ENCODE assay signal across 8 cellular contexts in genomic region chr17:82273327-82274133, GRCh38. TPM values are rescaled to one million over a fixed set of nuclear protein-coding genes. Genes with fewer than 3 reads are reported as not detected.
DNase-seq lines count a peak whose midpoint lies in the region; ATAC-seq, FAIRE-seq and TF ChIP-seq lines count a peak whose summit lies in the region.

CSNK1D (minus strand) TSS chr17:82273700; CDS start chr17:82273381, 319 bp downstream.

- H3K36me3 ChIP-seq in bronchial epithelial cell (ENCODE audit: control insufficient read depth, insufficient read depth, low read length): peaks cover 9% of the 10 kb centered on the region
- no peaks in the 10 kb centered on the region for H3K36me3 ChIP-seq in smooth muscle cell (ENCODE audit: low read depth)

- H2AFZ ChIP-seq in smooth muscle cell (ENCODE audit: low read depth): peak within 1 kb of the TSS; percentile 94

- no peak for TF ChIP-seq RAD21 in A549 (conservative IDR thresholded peaks at IDR 0.05 in 1 of 2, IDR thresholded peaks at IDR 0.05 in 1 of 2)

- H3K36me3 Mint-ChIP-seq in activated B cell treated with CpG ODN at 0.5 μM for 24 hours (ENCODE audit: low read depth): peaks cover 41% of the 10 kb centered on the region
- H3K36me3 Mint-ChIP-seq in immature natural killer cell: peaks cover 5 to 27% (median 6%) of the 10 kb centered on the region in 3 donors

- no peaks in the 10 kb centered on the region for H3K9me3 ChIP-seq in A549
- no peaks in the 10 kb centered on the region for H3K9me3 ChIP-seq in smooth muscle cell (replicated peaks; ENCODE audit: low read depth)

- H3K27ac ChIP-seq in A549 (peak within 1 kb of the TSS; percentile 99 to 100), smooth muscle cell (ENCODE audit: low read depth) (peak within 1 kb of the TSS; percentile 99)

- peaks cover 7% of the 10 kb centered on the region for H3F3A ChIP-seq in smooth muscle cell (ENCODE audit: low read depth)

- H3K27ac Mint-ChIP-seq in activated B cell treated with CpG ODN at 0.5 μM for 24 hours: peak within 1 kb of the TSS; percentile 97
- peak within 1 kb of the TSS; percentile 91 to 100 (median 98) for H3K27ac Mint-ChIP-seq in immature natural killer cell

- H3K9ac ChIP-seq in smooth muscle cell (ENCODE audit: low read depth): peak within 1 kb of the TSS; percentile 99

- H3K27me3 Mint-ChIP-seq in activated B cell treated with CpG ODN at 0.5 μM for 24 hours (no peaks in the 10 kb centered on the region), immature natural killer cell (ENCODE audit: low read depth in 3 of 3) (peaks cover 13 to 22% (median 16%) of the 10 kb centered on the region in 3 donors)

- peaks cover 47% of the 10 kb centered on the region for H3K4me1 ChIP-seq in A549
- peaks cover 13% of the 10 kb centered on the region for H3K4me1 ChIP-seq in smooth muscle cell (ENCODE audit: low read depth)

- H3K79me2 ChIP-seq in smooth muscle cell (ENCODE audit: low read depth): peaks cover 49% of the 10 kb centered on the region

- FAIRE-seq in A549 (lab: Jason Lieb, UNC): no peak
- no peak for FAIRE-seq in bronchial epithelial cell (lab: Jason Lieb, UNC)

- H3K4me1 Mint-ChIP-seq in activated B cell treated with CpG ODN at 0.5 μM for 24 hours (peaks cover 45% of the 10 kb centered on the region), immature natural killer cell (peaks cover 42 to 43% of the 10 kb centered on the region in 2 donors)

- H4K20me1 ChIP-seq in smooth muscle cell (ENCODE audit: low read depth): peaks cover 41% of the 10 kb centered on the region

- intact Hi-C loops in activated B cell treated with CpG ODN at 0.5 μM for 24 hours (cut with micrococcal nuclease): loop anchor here (1.0 to 5.0 kb wide), 7 partner anchors 19 to 561 kb away; partner anchors contain the start of genes HEXD, OGFOD3 and SLC25A10

- no peak for TF ChIP-seq EP300 in A549 (IDR thresholded peaks at IDR 0.05)

- DNase-seq in A549 (ENCODE audit: low read depth in 1 of 2, low spot score in 1 of 2) (peak; percentile 90 to 94), NCI-H2227 treated with DMSO at 0.1 percent for 48 hours (lab: John Stamatoyannopoulos, UW) (peak; percentile 83), activated B cell treated with CpG ODN at 0.5 μM for 24 hours (peak; percentile 97), bronchial epithelial cell (ENCODE audit: low read depth) (peak; percentile 55), immature natural killer cell (peak; percentile 90 to 92 (median 91)), smooth muscle cell (lab: John Stamatoyannopoulos, UW; ENCODE audit: unreplicated experiment) (peak; percentile 89)

- TF ChIP-seq CTCF in A549 (IDR thresholded peaks at IDR 0.05) (no peak), activated B cell treated with CpG ODN at 0.5 μM for 24 hours (IDR thresholded peaks at IDR 0.05) (no peak), bronchial epithelial cell (IDR thresholded peaks at IDR 0.05; ENCODE audit: insufficient read depth, low read length, severe bottlenecking) (no peak), smooth muscle cell (IDR thresholded peaks at IDR 0.05; ENCODE audit: borderline replicate concordance, insufficient read depth, poor library complexity, severe bottlenecking) (no peak)

- POLR2A ChIA-PET in A549 (lab: Yijun Ruan, JAX): interaction anchor here (0.9 to 3.0 kb wide), 8 partner anchors 9 to 67 kb away, joined by 3 to 17 read pairs (median 6); no protein-coding TSS in a partner anchor
- POLR2A ChIA-PET in activated B cell treated with CpG ODN at 0.5 μM for 24 hours (lab: Charles Lee): interaction anchor here (0.6 to 4.6 kb wide), 14 partner anchors 8 to 236 kb away, joined by 3 to 100 read pairs (median 4); partner anchors contain the start of genes CCDC57, DCXR, NARF and SLC16A3

- H3K4me2 ChIP-seq in A549 (peak within 1 kb of the TSS; percentile 88), smooth muscle cell (peak within 1 kb of the TSS; percentile 99)

- no peaks in the 10 kb centered on the region for H3K27me3 ChIP-seq in bronchial epithelial cell (ENCODE audit: control insufficient read depth, insufficient read depth, low read length)
- no peaks in the 10 kb centered on the region for H3K27me3 ChIP-seq in smooth muscle cell (ENCODE audit: low read depth)

- peak; percentile 63 for TF ChIP-seq POLR2A in A549 (IDR thresholded peaks at IDR 0.05; ENCODE audit: low read length)

- CTCF ChIA-PET in A549 (lab: Yijun Ruan, JAX): interaction anchor here (0.9 to 2.5 kb wide), 5 partner anchors 10 to 38 kb away, joined by 3 to 11 read pairs (median 6); no protein-coding TSS in a partner anchor
- CTCF ChIA-PET in activated B cell treated with CpG ODN at 0.5 μM for 24 hours (lab: Charles Lee): no interaction called here

- H3K4me3 Mint-ChIP-seq in activated B cell treated with CpG ODN at 0.5 μM for 24 hours: peak within 1 kb of the TSS; percentile 94
- H3K4me3 Mint-ChIP-seq in immature natural killer cell: peak within 1 kb of the TSS; percentile 92 to 98 (median 95)

- peak within 1 kb of the TSS; percentile 97 for H3K4me3 ChIP-seq in A549
- H3K4me3 ChIP-seq in bronchial epithelial cell (ENCODE audit: low read depth, low read length): peak within 1 kb of the TSS; percentile 84
- peak within 1 kb of the TSS; percentile 89 for H3K4me3 ChIP-seq in smooth muscle cell

- ATAC-seq in A549: peak; percentile 82 to 87
- ATAC-seq in GM18868 (IDR thresholded peaks at IDR 0.05; ENCODE audit: unreplicated experiment): peak; percentile 75
- peak; percentile 77 for ATAC-seq in HG03108 (IDR thresholded peaks at IDR 0.05; ENCODE audit: unreplicated experiment)
- ATAC-seq in activated B cell treated with CpG ODN at 0.5 μM for 24 hours (ENCODE audit: low read depth): peak; percentile 83

- H3K9me3 Mint-ChIP-seq in activated B cell treated with CpG ODN at 0.5 μM for 24 hours: no peaks in the 10 kb centered on the region
- no peaks in the 10 kb centered on the region for H3K9me3 Mint-ChIP-seq in immature natural killer cell

- 7% methylated on average over 64 of the region's 80 CpGs for WGBS in A549 (ENCODE audit: missing lambda C conversion rate)
- 5% methylated on average over 72 of the region's 80 CpGs for WGBS in smooth muscle cell (ENCODE audit: low lambda C conversion rate)

TF ChIP-seq in A549, 52 proteins besides CTCF, POLR2A, EP300 and RAD21 (continues in another document):
- TF ChIP-seq MYC (IDR thresholded peaks at IDR 0.05; ENCODE audit: borderline replicate concordance, low read length): peak; percentile 73; the same call in 1 of the 2 replicates
- peak; percentile 76 to 92 for TF ChIP-seq JUN (IDR thresholded peaks at IDR 0.05)
- no peak for TF ChIP-seq HOXA7 (CRISPR knock-in tag; IDR thresholded peaks at IDR 0.05)
- no peak for TF ChIP-seq TP53 (CRISPR knock-in tag; IDR thresholded peaks at IDR 0.05)
- TF ChIP-seq GATA3 (IDR thresholded peaks at IDR 0.05; ENCODE audit: borderline replicate concordance): peak; percentile 43
- TF ChIP-seq HOXB5 (CRISPR knock-in tag; IDR thresholded peaks at IDR 0.05): 0 out of 2 replicates have a peak, but pooled peaks have one; percentile 60
- peak; percentile 92 for TF ChIP-seq RFX5 (IDR thresholded peaks at IDR 0.05)
- TF ChIP-seq, protein P1, sequence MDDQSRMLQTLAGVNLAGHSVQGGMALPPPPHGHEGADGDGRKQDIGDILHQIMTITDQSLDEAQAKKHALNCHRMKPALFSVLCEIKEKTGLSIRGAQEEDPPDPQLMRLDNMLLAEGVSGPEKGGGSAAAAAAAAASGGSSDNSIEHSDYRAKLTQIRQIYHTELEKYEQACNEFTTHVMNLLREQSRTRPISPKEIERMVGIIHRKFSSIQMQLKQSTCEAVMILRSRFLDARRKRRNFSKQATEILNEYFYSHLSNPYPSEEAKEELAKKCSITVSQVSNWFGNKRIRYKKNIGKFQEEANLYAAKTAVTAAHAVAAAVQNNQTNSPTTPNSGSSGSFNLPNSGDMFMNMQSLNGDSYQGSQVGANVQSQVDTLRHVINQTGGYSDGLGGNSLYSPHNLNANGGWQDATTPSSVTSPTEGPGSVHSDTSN (IDR thresholded peaks at IDR 0.05): peak; percentile 33; the same call in 1 of the 2 replicates
- peak; percentile 81 for TF ChIP-seq TFCP2L1 (CRISPR knock-in tag; IDR thresholded peaks at IDR 0.05)
- TF ChIP-seq ESRRA (IDR thresholded peaks at IDR 0.05; ENCODE audit: borderline replicate concordance, low read length): no peak
- TF ChIP-seq MAX (IDR thresholded peaks at IDR 0.05): peak; percentile 91
- TF ChIP-seq KDM5A (IDR thresholded peaks at IDR 0.05): no peak
- TF ChIP-seq CHD4 (IDR thresholded peaks at IDR 0.05; ENCODE audit: borderline replicate concordance): no peak
- no peak for TF ChIP-seq BHLHE40 (IDR thresholded peaks at IDR 0.05; ENCODE audit: low read depth, low read length)
- TF ChIP-seq PHF8 (IDR thresholded peaks at IDR 0.05; ENCODE audit: borderline replicate concordance, low read depth): peak; percentile 2
- TF ChIP-seq FOSL2 (IDR thresholded peaks at IDR 0.05): no peak
- TF ChIP-seq FOSL2 (CRISPR knock-in tag; IDR thresholded peaks at IDR 0.05): peak; percentile 13; the same call in 1 of the 2 replicates
- no peak for TF ChIP-seq ZC3H11A (IDR thresholded peaks at IDR 0.05)
- TF ChIP-seq, protein P2, sequence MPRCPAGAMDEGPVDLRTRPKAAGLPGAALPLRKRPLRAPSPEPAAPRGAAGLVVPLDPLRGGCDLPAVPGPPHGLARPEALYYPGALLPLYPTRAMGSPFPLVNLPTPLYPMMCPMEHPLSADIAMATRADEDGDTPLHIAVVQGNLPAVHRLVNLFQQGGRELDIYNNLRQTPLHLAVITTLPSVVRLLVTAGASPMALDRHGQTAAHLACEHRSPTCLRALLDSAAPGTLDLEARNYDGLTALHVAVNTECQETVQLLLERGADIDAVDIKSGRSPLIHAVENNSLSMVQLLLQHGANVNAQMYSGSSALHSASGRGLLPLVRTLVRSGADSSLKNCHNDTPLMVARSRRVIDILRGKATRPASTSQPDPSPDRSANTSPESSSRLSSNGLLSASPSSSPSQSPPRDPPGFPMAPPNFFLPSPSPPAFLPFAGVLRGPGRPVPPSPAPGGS (IDR thresholded peaks at IDR 0.05): peak; percentile 95
- no peak for TF ChIP-seq FOXS1 (CRISPR knock-in tag; IDR thresholded peaks at IDR 0.05)

RNA-seq across cellular contexts. Expression of gene CSNK1D, which starts in this region (rescaled TPM):
- polyA plus RNA-seq in A549 (2011; rRNA removed) (130 and 139 TPM in 2 replicates), A549 (2017; fragmentation: RNase III; extraction: RNeasy Plus Mini Kit Qiagen cat#74134 plus additional on column Dnase treatment) (151 to 173 TPM (median 163 TPM) in 3 replicates), immature natural killer cell (100 to 1,000 TPM in 1 of 3 donors, 10 to 100 TPM in 2; 48.9 to 130 (median 55.9) TPM), smooth muscle cell (135 and 172 TPM in 2 replicates)
- 182 and 192 TPM in 2 replicates for polyA plus RNA-seq in A549 (2012; cell fraction: cytosol; rRNA removed)
- polyA plus RNA-seq in A549 (2012; cell fraction: nucleus; rRNA removed): 734 and 786 TPM in 2 replicates
- 105 and 128 TPM in 2 replicates for polyA minus RNA-seq in A549 (2011; rRNA and poly(A)+ RNA removed)
- total RNA-seq in activated B cell treated with CpG ODN at 0.5 μM for 24 hours (147 and 170 TPM in 2 replicates), bronchial epithelial cell (64.9 and 72.4 TPM in 2 replicates), smooth muscle cell (51.6 and 75.3 TPM in 2 replicates)

Comparison
In these comparisons a context has a peak if more than half of its experiments do, and no peak if none do; other contexts are left out.
1. Peak in every context shown above with its lines: DNase-seq, ATAC-seq, H3K4me3 ChIP-seq and H3K27ac ChIP-seq.